ENCODE assay signal across 8 cellular contexts in genomic region chr2:31233741-31234689, GRCh38. TPM values are rescaled to one million over a fixed set of nuclear protein-coding genes. Genes with fewer than 3 reads are reported as not detected.
A peak's percentile ranks its signal among the peaks of the same experiment; 100 is the strongest.
DNase-seq lines count a peak whose midpoint lies in the region; ATAC-seq and TF ChIP-seq lines count a peak whose summit lies in the region.

EHD3 (plus strand) TSS chr2:31234152; CDS start chr2:31234622, 470 bp downstream.

- H3K56ac ChIP-seq in H9 (ENCODE audit: insufficient read length, low read depth, low read length), result no peak within 1 kb of the TSS

- peak within 1 kb of the TSS; percentile 27 for H2AFZ ChIP-seq in H9 (ENCODE audit: low read length)
- no peak within 1 kb of the TSS for H2AFZ ChIP-seq in SU-DHL-6 (ENCODE audit: low read depth, low read length, severe bottlenecking)

- H3K79me2 ChIP-seq in H9 (ENCODE audit: insufficient read depth, low read length), result no peaks in the 10 kb centered on the region
- H3K79me2 ChIP-seq in SU-DHL-6 (ENCODE audit: insufficient read depth, low read length), result no peaks in the 10 kb centered on the region

- peak within 1 kb of the TSS; percentile 71 to 80 for H3K4me3 Mint-ChIP-seq in H9

- ATAC-seq in left cardiac atrium (peak; percentile 96 to 98), upper lobe of right lung (peak; percentile 97)

- H3K18ac ChIP-seq in H9 (ENCODE audit: insufficient read length, low read depth, low read length), result no peak within 1 kb of the TSS

- H2AK5ac ChIP-seq in H9 (ENCODE audit: insufficient read length, low read length), result no peak within 1 kb of the TSS

- H3K79me1 ChIP-seq in H9 (ENCODE audit: insufficient read depth, low read depth, low read length, poor library complexity, severe bottlenecking), result no peaks in the 10 kb centered on the region

- H2BK20ac ChIP-seq in H9 (ENCODE audit: low read depth, low read length, poor library complexity, severe bottlenecking), result no peak within 1 kb of the TSS

- no peak within 1 kb of the TSS for H4K5ac ChIP-seq in H9 (ENCODE audit: insufficient read length, low read depth, low read length)

- WGBS in H9 (ENCODE audit: extremely low coverage, insufficient read length, low lambda C conversion rate), result no CpG with 5 or more reads among the region's 74 CpGs

- H3K4me3 ChIP-seq in SU-DHL-6 (ENCODE audit: insufficient read depth, low read length, poor library complexity, severe bottlenecking) (peak within 1 kb of the TSS; percentile 37), upper lobe of right lung (peak within 1 kb of the TSS; percentile 84)

- H3K23me2 ChIP-seq in H9 (ENCODE audit: insufficient read length, low read depth, low read length, poor library complexity, severe bottlenecking), result peaks cover 5% of the 10 kb centered on the region

- no peak within 1 kb of the TSS for H2BK120ac ChIP-seq in H9 (ENCODE audit: low read depth, low read length, poor library complexity, severe bottlenecking)

- 0 out of 2 replicates have a peak, but pooled peaks cover 3% of the 10 kb centered on the region for H3K4me1 ChIP-seq in H9 (ENCODE audit: insufficient read depth, low read length)
- H3K4me1 ChIP-seq in upper lobe of right lung, result peaks cover 6% of the 10 kb centered on the region

- DNase-seq in ELF-1 (ENCODE audit: low read depth, low spot score), result peak; percentile 99
- peak; percentile 99 for DNase-seq in H9
- peak; percentile 56 for DNase-seq in MV-4-11 (lab: John Stamatoyannopoulos, UW)
- peak; percentile 81 for DNase-seq in amniotic epithelial cell (ENCODE audit: low read depth)
- DNase-seq in left cardiac atrium, result peak; percentile 91
- peak; percentile 94 for DNase-seq in posterior vena cava (ENCODE audit: low spot score)
- peak; percentile 89 for DNase-seq in upper lobe of right lung

- no peak within 1 kb of the TSS for H3K4ac ChIP-seq in H9 (ENCODE audit: low read depth, low read length)

- H4K8ac ChIP-seq in H9 (replicated peaks; ENCODE audit: insufficient read length, low read depth, low read length), result no peak within 1 kb of the TSS

- H3K4me1 Mint-ChIP-seq in H9, result peaks cover 19 to 25% of the 10 kb centered on the region in 2 experiments

- peak within 1 kb of the TSS; percentile 73 for H3K14ac ChIP-seq in H9 (ENCODE audit: insufficient read depth, low read length)

- H3K27me3 ChIP-seq in H9 (ENCODE audit: insufficient read depth, low read length) (peaks cover 4% of the 10 kb centered on the region; the same call in 1 of the 2 replicates), SU-DHL-6 (ENCODE audit: low read length) (no peaks in the 10 kb centered on the region), upper lobe of right lung (no peaks in the 10 kb centered on the region)

- peak within 1 kb of the TSS in 1 of 3 experiments; percentile 4; a peak in 1 of 7 replicates for H3K27ac Mint-ChIP-seq in H9

- H3K27ac ChIP-seq in H9 (ENCODE audit: insufficient read length, low read depth, low read length), result no peak within 1 kb of the TSS
- no peak within 1 kb of the TSS for H3K27ac ChIP-seq in SU-DHL-6 (ENCODE audit: low read depth, low read length)
- H3K27ac ChIP-seq in upper lobe of right lung, result peak within 1 kb of the TSS; percentile 34

- H2BK5ac ChIP-seq in H9 (ENCODE audit: insufficient read length, low read length), result no peak within 1 kb of the TSS

- H3K9me2 ChIP-seq in SU-DHL-6 (replicated peaks; ENCODE audit: insufficient read depth, low read length), result no peaks in the 10 kb centered on the region

- H3K9me3 ChIP-seq in H9 (ENCODE audit: control insufficient read depth, low read depth, low read length) (no peaks in the 10 kb centered on the region), SU-DHL-6 (ENCODE audit: insufficient read depth, low read length) (no peaks in the 10 kb centered on the region), upper lobe of right lung (no peaks in the 10 kb centered on the region)

- peaks cover 0 to 1% (median 0%) of the 10 kb centered on the region in 3 experiments; a peak in 2 of 7 replicates for H3K36me3 Mint-ChIP-seq in H9 (ENCODE audit: insufficient read depth in 1 of 3, low read depth in 3 of 3)

- H4K20me1 ChIP-seq in H9 (ENCODE audit: control insufficient read depth, insufficient read depth, insufficient read length) (no peaks in the 10 kb centered on the region), SU-DHL-6 (ENCODE audit: low read depth, low read length) (no peaks in the 10 kb centered on the region)

- intact Hi-C loops in left cardiac atrium (cut with DNase I), result loop anchor here in 1 of 2 donors (5.0 kb wide), 1 partner anchor 88 kb away; no protein-coding TSS in a partner anchor
- intact Hi-C loops in posterior vena cava (cut with DNase I), result loop anchor here (5.0 to 10.0 kb wide), 2 partner anchors 98 to 101 kb away; no protein-coding TSS in a partner anchor
- intact Hi-C loops in upper lobe of right lung (cut with DNase I), result no loop called here

- no peak within 1 kb of the TSS for H3T11ph ChIP-seq in H9 (ENCODE audit: low read length)

- H3K36me3 ChIP-seq in SU-DHL-6 (ENCODE audit: low read length), result no peaks in the 10 kb centered on the region
- H3K36me3 ChIP-seq in upper lobe of right lung, result no peaks in the 10 kb centered on the region

- no peak within 1 kb of the TSS for H2BK15ac ChIP-seq in H9 (ENCODE audit: low read depth, low read length)

- TF ChIP-seq CTCF in H9 (conservative IDR thresholded peaks at IDR 0.05), result peak; percentile 89
- no peak for TF ChIP-seq CTCF in SU-DHL-6 (IDR thresholded peaks at IDR 0.05; ENCODE audit: insufficient read depth, low read length, poor library complexity, severe bottlenecking)
- TF ChIP-seq CTCF in upper lobe of right lung (IDR thresholded peaks at IDR 0.05), result peak; percentile 56

- no peaks in the 10 kb centered on the region for H3F3A ChIP-seq in SU-DHL-6 (ENCODE audit: insufficient read depth)

- no peak within 1 kb of the TSS for H2BK12ac ChIP-seq in H9 (ENCODE audit: insufficient read length, low read depth, low read length)

- no peak within 1 kb of the TSS for H3K23ac ChIP-seq in H9 (ENCODE audit: insufficient read length, low read depth, low read length)

- no peak within 1 kb of the TSS for H4K91ac ChIP-seq in H9 (ENCODE audit: insufficient read length, low read depth, low read length)

- H3K27me3 Mint-ChIP-seq in H9 (ENCODE audit: low read depth), result peaks cover 14% of the 10 kb centered on the region

- H3K9me3 Mint-ChIP-seq in H9, result no peaks in the 10 kb centered on the region

- H3K9ac ChIP-seq in H9 (ENCODE audit: extremely low read depth, insufficient read length, low read length) (no peak within 1 kb of the TSS), SU-DHL-6 (ENCODE audit: low read length) (0 out of 2 replicates have a peak within 1 kb of the TSS, but pooled peaks have one; percentile 29)

- H3K4me2 ChIP-seq in H9 (ENCODE audit: insufficient read depth, insufficient read length, low read length) (peak within 1 kb of the TSS; percentile 88), SU-DHL-6 (ENCODE audit: low read depth, low read length, poor library complexity, severe bottlenecking) (peak within 1 kb of the TSS; percentile 40)

RNA-seq across cellular contexts. Expression of gene EHD3, which starts in this region (rescaled TPM):
- total RNA-seq in H9 (2021) (8.3 TPM in 2 replicates), left cardiac atrium (10 to 100 TPM in 1 of 2 donors, 1 to 10 TPM in 1; 8.1 to 11.7 TPM), posterior vena cava (10 to 100 TPM; 17.4 to 28.7 TPM), upper lobe of right lung (13.0 TPM)
